ENCODE assay signal across 1 cellular context in genomic region chr17:82236142-82236971, GRCh38.
TF ChIP-seq lines count a peak whose summit lies in the region.

No MANE protein-coding gene starts in this region.

TF ChIP-seq in HepG2, 621 proteins besides CTCF, POLR2A, EP300 and RAD21 (continued from another document and continues in another):
- TF ChIP-seq, protein P1, sequence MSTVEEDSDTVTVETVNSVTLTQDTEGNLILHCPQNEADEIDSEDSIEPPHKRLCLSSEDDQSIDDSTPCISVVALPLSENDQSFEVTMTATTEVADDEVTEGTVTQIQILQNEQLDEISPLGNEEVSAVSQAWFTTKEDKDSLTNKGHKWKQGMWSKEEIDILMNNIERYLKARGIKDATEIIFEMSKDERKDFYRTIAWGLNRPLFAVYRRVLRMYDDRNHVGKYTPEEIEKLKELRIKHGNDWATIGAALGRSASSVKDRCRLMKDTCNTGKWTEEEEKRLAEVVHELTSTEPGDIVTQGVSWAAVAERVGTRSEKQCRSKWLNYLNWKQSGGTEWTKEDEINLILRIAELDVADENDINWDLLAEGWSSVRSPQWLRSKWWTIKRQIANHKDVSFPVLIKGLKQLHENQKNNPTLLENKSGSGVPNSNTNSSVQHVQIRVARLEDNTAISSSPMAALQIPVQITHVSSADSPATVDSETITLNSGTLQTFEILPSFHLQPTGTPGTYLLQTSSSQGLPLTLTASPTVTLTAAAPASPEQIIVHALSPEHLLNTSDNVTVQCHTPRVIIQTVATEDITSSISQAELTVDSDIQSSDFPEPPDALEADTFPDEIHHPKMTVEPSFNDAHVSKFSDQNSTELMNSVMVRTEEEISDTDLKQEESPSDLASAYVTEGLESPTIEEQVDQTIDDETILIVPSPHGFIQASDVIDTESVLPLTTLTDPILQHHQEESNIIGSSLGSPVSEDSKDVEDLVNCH (CRISPR knock-in tag; IDR thresholded peaks at IDR 0.05) = peak; percentile 93; the same call in 1 of the 2 replicates
- peak; percentile 84; the same call in 1 of the 2 replicates for TF ChIP-seq ZNF790 (CRISPR knock-in tag; IDR thresholded peaks at IDR 0.05; ENCODE audit: borderline replicate concordance)
- TF ChIP-seq PAX8 (CRISPR knock-in tag; IDR thresholded peaks at IDR 0.05; ENCODE audit: borderline replicate concordance) = peak; percentile 90; the same call in 1 of the 2 replicates
- no peak for TF ChIP-seq CENPX (CRISPR knock-in tag; IDR thresholded peaks at IDR 0.05)
- TF ChIP-seq ZNF761 (CRISPR knock-in tag; conservative IDR thresholded peaks at IDR 0.05) = peak; percentile 96
- TF ChIP-seq, protein P2, sequence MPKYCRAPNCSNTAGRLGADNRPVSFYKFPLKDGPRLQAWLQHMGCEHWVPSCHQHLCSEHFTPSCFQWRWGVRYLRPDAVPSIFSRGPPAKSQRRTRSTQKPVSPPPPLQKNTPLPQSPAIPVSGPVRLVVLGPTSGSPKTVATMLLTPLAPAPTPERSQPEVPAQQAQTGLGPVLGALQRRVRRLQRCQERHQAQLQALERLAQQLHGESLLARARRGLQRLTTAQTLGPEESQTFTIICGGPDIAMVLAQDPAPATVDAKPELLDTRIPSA (CRISPR knock-in tag; IDR thresholded peaks at IDR 0.05; ENCODE audit: borderline replicate concordance) = peak; percentile 90; the same call in 1 of the 2 replicates
- TF ChIP-seq ZSCAN5A (CRISPR knock-in tag; IDR thresholded peaks at IDR 0.05; ENCODE audit: borderline replicate concordance) = peak; percentile 94
- peak; percentile 9; the same call in 1 of the 2 replicates for TF ChIP-seq ZNF460 (CRISPR knock-in tag; IDR thresholded peaks at IDR 0.05; ENCODE audit: borderline replicate concordance)
- peak; percentile 88 for TF ChIP-seq ZNF281 (CRISPR knock-in tag; IDR thresholded peaks at IDR 0.05; ENCODE audit: borderline replicate concordance)
- TF ChIP-seq FOXA3 (CRISPR knock-in tag; IDR thresholded peaks at IDR 0.05) = peak; percentile 76
- peak; percentile 93; the same call in 1 of the 2 replicates for TF ChIP-seq ZNF616 (CRISPR knock-in tag; IDR thresholded peaks at IDR 0.05; ENCODE audit: low read depth)
- TF ChIP-seq GABPA (IDR thresholded peaks at IDR 0.05; ENCODE audit: low read depth, low read length) = no peak
- TF ChIP-seq GABPA (CRISPR knock-in tag; IDR thresholded peaks at IDR 0.05; ENCODE audit: low read depth) = peak; percentile 22; the same call in 1 of the 2 replicates
- TF ChIP-seq NFYB (CRISPR knock-in tag; IDR thresholded peaks at IDR 0.05) = peak; percentile 54; the same call in 1 of the 2 replicates
- TF ChIP-seq, protein P3, sequence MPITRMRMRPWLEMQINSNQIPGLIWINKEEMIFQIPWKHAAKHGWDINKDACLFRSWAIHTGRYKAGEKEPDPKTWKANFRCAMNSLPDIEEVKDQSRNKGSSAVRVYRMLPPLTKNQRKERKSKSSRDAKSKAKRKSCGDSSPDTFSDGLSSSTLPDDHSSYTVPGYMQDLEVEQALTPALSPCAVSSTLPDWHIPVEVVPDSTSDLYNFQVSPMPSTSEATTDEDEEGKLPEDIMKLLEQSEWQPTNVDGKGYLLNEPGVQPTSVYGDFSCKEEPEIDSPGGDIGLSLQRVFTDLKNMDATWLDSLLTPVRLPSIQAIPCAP (CRISPR knock-in tag; IDR thresholded peaks at IDR 0.05; ENCODE audit: low read depth) = peak; percentile 84; the same call in 1 of the 2 replicates
- peak; percentile 93 for TF ChIP-seq HDAC2 (CRISPR knock-in tag; IDR thresholded peaks at IDR 0.05)
- peak; percentile 95; the same call in 1 of the 2 replicates for TF ChIP-seq ZC3H13 (CRISPR knock-in tag; IDR thresholded peaks at IDR 0.05)
- TF ChIP-seq PCBP1 (IDR thresholded peaks at IDR 0.05; ENCODE audit: borderline replicate concordance, low read depth, low read length) = 0 out of 2 replicates have a peak, but pooled peaks have one; percentile 86
- peak; percentile 98 for TF ChIP-seq ZNF280B (CRISPR knock-in tag; IDR thresholded peaks at IDR 0.05; ENCODE audit: borderline replicate concordance)
- TF ChIP-seq ZNF235 (CRISPR knock-in tag; IDR thresholded peaks at IDR 0.05; ENCODE audit: borderline replicate concordance) = no peak
- peak; percentile 29; the same call in 1 of the 2 replicates for TF ChIP-seq ZNF562 (CRISPR knock-in tag; IDR thresholded peaks at IDR 0.05; ENCODE audit: borderline replicate concordance)
- peak; percentile 90; the same call in 1 of the 2 replicates for TF ChIP-seq ZNF10 (CRISPR knock-in tag; IDR thresholded peaks at IDR 0.05; ENCODE audit: borderline replicate concordance, low read depth)
- TF ChIP-seq ZNF513 (CRISPR knock-in tag; conservative IDR thresholded peaks at IDR 0.05) = no peak
- TF ChIP-seq, protein P4, sequence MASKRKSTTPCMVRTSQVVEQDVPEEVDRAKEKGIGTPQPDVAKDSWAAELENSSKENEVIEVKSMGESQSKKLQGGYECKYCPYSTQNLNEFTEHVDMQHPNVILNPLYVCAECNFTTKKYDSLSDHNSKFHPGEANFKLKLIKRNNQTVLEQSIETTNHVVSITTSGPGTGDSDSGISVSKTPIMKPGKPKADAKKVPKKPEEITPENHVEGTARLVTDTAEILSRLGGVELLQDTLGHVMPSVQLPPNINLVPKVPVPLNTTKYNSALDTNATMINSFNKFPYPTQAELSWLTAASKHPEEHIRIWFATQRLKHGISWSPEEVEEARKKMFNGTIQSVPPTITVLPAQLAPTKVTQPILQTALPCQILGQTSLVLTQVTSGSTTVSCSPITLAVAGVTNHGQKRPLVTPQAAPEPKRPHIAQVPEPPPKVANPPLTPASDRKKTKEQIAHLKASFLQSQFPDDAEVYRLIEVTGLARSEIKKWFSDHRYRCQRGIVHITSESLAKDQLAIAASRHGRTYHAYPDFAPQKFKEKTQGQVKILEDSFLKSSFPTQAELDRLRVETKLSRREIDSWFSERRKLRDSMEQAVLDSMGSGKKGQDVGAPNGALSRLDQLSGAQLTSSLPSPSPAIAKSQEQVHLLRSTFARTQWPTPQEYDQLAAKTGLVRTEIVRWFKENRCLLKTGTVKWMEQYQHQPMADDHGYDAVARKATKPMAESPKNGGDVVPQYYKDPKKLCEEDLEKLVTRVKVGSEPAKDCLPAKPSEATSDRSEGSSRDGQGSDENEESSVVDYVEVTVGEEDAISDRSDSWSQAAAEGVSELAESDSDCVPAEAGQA (IDR thresholded peaks at IDR 0.05; ENCODE audit: low read depth) = peak; percentile 38; the same call in 1 of the 2 replicates
- TF ChIP-seq, protein P4 (CRISPR knock-in tag; IDR thresholded peaks at IDR 0.05; ENCODE audit: borderline replicate concordance) = peak; percentile 88; the same call in 1 of the 2 replicates
- peak; percentile 97; the same call in 1 of the 2 replicates for TF ChIP-seq ZNF275 (CRISPR knock-in tag; IDR thresholded peaks at IDR 0.05; ENCODE audit: borderline replicate concordance)
- peak; percentile 99 for TF ChIP-seq ZNF431 (CRISPR knock-in tag; IDR thresholded peaks at IDR 0.05; ENCODE audit: borderline replicate concordance, low read depth)
- TF ChIP-seq ZNF567 (CRISPR knock-in tag; IDR thresholded peaks at IDR 0.05; ENCODE audit: borderline replicate concordance) = peak; percentile 88; the same call in 1 of the 2 replicates
- TF ChIP-seq ZSCAN12 (CRISPR knock-in tag; IDR thresholded peaks at IDR 0.05) = peak; percentile 95; the same call in 1 of the 2 replicates
- TF ChIP-seq ZNF850 (CRISPR knock-in tag; conservative IDR thresholded peaks at IDR 0.05) = no peak
- peak; percentile 82 for TF ChIP-seq PPARG (CRISPR knock-in tag; conservative IDR thresholded peaks at IDR 0.05)
- TF ChIP-seq ZNF446 (CRISPR knock-in tag; IDR thresholded peaks at IDR 0.05) = 0 out of 2 replicates have a peak, but pooled peaks have one; percentile 18
- peak; percentile 97 for TF ChIP-seq KLF15 (CRISPR knock-in tag; IDR thresholded peaks at IDR 0.05; ENCODE audit: borderline replicate concordance)
- TF ChIP-seq GATA4 (IDR thresholded peaks at IDR 0.05; ENCODE audit: borderline replicate concordance, low read depth) = 0 out of 2 replicates have a peak, but pooled peaks have one; percentile 17
- peak; percentile 95; the same call in 1 of the 2 replicates for TF ChIP-seq ZNF691 (CRISPR knock-in tag; IDR thresholded peaks at IDR 0.05; ENCODE audit: borderline replicate concordance, low read depth)
- TF ChIP-seq ZNF124 (CRISPR knock-in tag; IDR thresholded peaks at IDR 0.05) = peak; percentile 92
